In genomic region chr5:131275996-131276535, GRCh38 we compare ENCODE assay signal across 17 cellular contexts. TPM values are rescaled to one million over a fixed set of nuclear protein-coding genes. Genes with fewer than 3 reads are reported as not detected.
DNase-seq lines count a peak whose midpoint lies in the region; ATAC-seq and TF ChIP-seq lines count a peak whose summit lies in the region.
"Had no signal": no experiment of that assay in that cellular context is flagged by ENCODE, and none has a peak within 500 bp of the region (broad histone marks: within the 10 kb centered on the region; RNA-seq: fewer than 3 reads in every experiment).

No MANE protein-coding gene starts in this region.

- peak overlapping the region; percentile 79 for H3K27ac Mint-ChIP-seq in activated CD4-positive, alpha-beta memory T cell treated with anti-CD3 and anti-CD28 coated beads for 36 hours
- H3K27ac Mint-ChIP-seq in naive thymus-derived CD4-positive, alpha-beta T cell, result peak overlapping the region; percentile 34 to 91 (median 78)

- H3K4me3 Mint-ChIP-seq in activated CD4-positive, alpha-beta memory T cell treated with anti-CD3 and anti-CD28 coated beads for 36 hours, result peak overlapping the region; percentile 24
- H3K4me3 Mint-ChIP-seq in naive thymus-derived CD4-positive, alpha-beta T cell, result peak overlapping the region; percentile 16 to 84 (median 76)

- no peaks in the 10 kb centered on the region for H3K36me3 ChIP-seq in HEK293 (ENCODE audit: control insufficient read depth in 2 of 2, insufficient read depth in 1 of 2, low read length in 2 of 2)
- peaks cover 0 to 5% (median 0%) of the 10 kb centered on the region in 3 experiments for H3K36me3 ChIP-seq in naive thymus-derived CD4-positive, alpha-beta T cell (ENCODE audit: control insufficient read depth in 2 of 3, insufficient read depth in 3 of 3, low read length in 3 of 3)
- H3K36me3 ChIP-seq: colonic mucosa, right atrium auricular region, thoracic aorta had no signal

- intact Hi-C loops in activated CD4-positive, alpha-beta memory T cell treated with anti-CD3 and anti-CD28 coated beads for 36 hours (cut with micrococcal nuclease), result no loop called here
- intact Hi-C loops in naive thymus-derived CD4-positive, alpha-beta T cell (cut with micrococcal nuclease), result loop anchor here in 1 of 2 donors (10.0 kb wide), 1 partner anchor 1219 kb away; the partner anchor contains the start of gene IRF1

- no peaks in the 10 kb centered on the region for H3K9me3 ChIP-seq in HEK293 (ENCODE audit: control insufficient read depth, insufficient read depth, low read depth, low read length)
- no peaks in the 10 kb centered on the region for H3K9me3 ChIP-seq in naive thymus-derived CD4-positive, alpha-beta T cell (ENCODE audit: control insufficient read depth in 2 of 3, low read length in 3 of 3)
- H3K9me3 ChIP-seq: BLaER1, colonic mucosa, right atrium auricular region, thoracic aorta had no signal

- no peak for ATAC-seq in naive thymus-derived CD4-positive, alpha-beta T cell
- no peak for ATAC-seq in GM19397 (IDR thresholded peaks at IDR 0.05; ENCODE audit: unreplicated experiment)

- TF ChIP-seq CTCF in GM12865 (IDR thresholded peaks at IDR 0.05; ENCODE audit: insufficient read depth, low read depth, low read length, missing control alignments), result no peak
- no peak for TF ChIP-seq CTCF in HEK293 (tag by site-specific recombination; IDR thresholded peaks at IDR 0.05)

- H3K27me3 Mint-ChIP-seq in activated CD4-positive, alpha-beta memory T cell treated with anti-CD3 and anti-CD28 coated beads for 36 hours, result no peaks in the 10 kb centered on the region
- peaks cover 0 to 3% (median 0%) of the 10 kb centered on the region in 5 donors for H3K27me3 Mint-ChIP-seq in naive thymus-derived CD4-positive, alpha-beta T cell

- peaks cover 28% of the 10 kb centered on the region for H3K36me3 Mint-ChIP-seq in activated CD4-positive, alpha-beta memory T cell treated with anti-CD3 and anti-CD28 coated beads for 36 hours
- peaks cover 4 to 50% (median 13%) of the 10 kb centered on the region in 5 donors for H3K36me3 Mint-ChIP-seq in naive thymus-derived CD4-positive, alpha-beta T cell

- CTCF ChIA-PET in HEK293 (lab: Yijun Ruan, JAX), result interaction anchor here (0.6 to 1.3 kb wide), 4 partner anchors 11 to 924 kb away, joined by 3 read pairs; no protein-coding TSS in a partner anchor
- CTCF ChIA-PET in activated CD4-positive, alpha-beta memory T cell treated with anti-CD3 and anti-CD28 coated beads for 36 hours (lab: Charles Lee), result interaction anchor here (0.6 to 1.9 kb wide), 7 partner anchors 10 to 106 kb away, joined by 3 to 9 read pairs (median 5); partner anchors contain the start of gene CDC42SE2
- CTCF ChIA-PET in naive thymus-derived CD4-positive, alpha-beta T cell (lab: Charles Lee), result interaction anchor here (0.9 to 1.6 kb wide), 2 partner anchors 11 to 106 kb away, joined by 4 to 6 read pairs; partner anchors contain the start of gene CDC42SE2

- H3K4me1 ChIP-seq in HEK293 (ENCODE audit: control insufficient read depth, insufficient read depth, low read length), result peaks cover 1% of the 10 kb centered on the region; the same call in 1 of the 2 replicates
- H3K4me1 ChIP-seq in naive thymus-derived CD4-positive, alpha-beta T cell (ENCODE audit: control insufficient read depth in 2 of 2, insufficient read depth in 2 of 2, low read length in 2 of 2), result peaks cover 76 to 80% of the 10 kb centered on the region in 2 donors

- DNase-seq in GM12865 (ENCODE audit: low read depth), result peak; percentile 56
- no peak for DNase-seq in activated CD4-positive, alpha-beta memory T cell treated with anti-CD3 and anti-CD28 coated beads for 36 hours
- DNase-seq in naive thymus-derived CD4-positive, alpha-beta T cell, result no peak
- no peak for DNase-seq in NCI-H2196 (lab: John Stamatoyannopoulos, UW; ENCODE audit: unreplicated experiment)
- no peak for DNase-seq in islet precursor cell
- DNase-seq: colonic mucosa, DMS79 treated with DMSO at 0.1 percent for 48 hours, glutamatergic neuron, mesenchymal stem cell, NCI-H510A, OCI-M1 had no signal

- H3K4me1 Mint-ChIP-seq in activated CD4-positive, alpha-beta memory T cell treated with anti-CD3 and anti-CD28 coated beads for 36 hours (ENCODE audit: low read depth), result peaks cover 81% of the 10 kb centered on the region
- peaks cover 55 to 90% (median 75%) of the 10 kb centered on the region in 7 donors for H3K4me1 Mint-ChIP-seq in naive thymus-derived CD4-positive, alpha-beta T cell

- H3K27ac ChIP-seq in HEK293 (ENCODE audit: extremely low read depth, low read depth, low read length), result no peak overlapping the region
- H3K27ac ChIP-seq in naive thymus-derived CD4-positive, alpha-beta T cell (ENCODE audit: low read depth, low read length), result peak overlapping the region; percentile 49
- H3K27ac ChIP-seq: BLaER1, colonic mucosa, epithelial cell of prostate, right atrium auricular region, thoracic aorta had no signal

- no peak overlapping the region; the same call in 1 of the 2 replicates for H3K4me3 ChIP-seq in GM12865 (ENCODE audit: low read depth, low read length)
- no peak overlapping the region for H3K4me3 ChIP-seq in HEK293 (ENCODE audit: low read depth, low read length)
- H3K4me3 ChIP-seq in naive thymus-derived CD4-positive, alpha-beta T cell (ENCODE audit: low read length), result no peak overlapping the region
- H3K4me3 ChIP-seq: BLaER1, colonic mucosa, right atrium auricular region, thoracic aorta had no signal

- no peaks in the 10 kb centered on the region for H3K9me3 Mint-ChIP-seq in activated CD4-positive, alpha-beta memory T cell treated with anti-CD3 and anti-CD28 coated beads for 36 hours
- peaks cover 0 to 21% (median 0%) of the 10 kb centered on the region in 11 donors for H3K9me3 Mint-ChIP-seq in naive thymus-derived CD4-positive, alpha-beta T cell

- POLR2A ChIA-PET in HEK293 (lab: Yijun Ruan, JAX), result interaction anchor here (0.7 kb wide), 1 partner anchor 20 kb away, joined by 4 read pairs; no protein-coding TSS in a partner anchor
- POLR2A ChIA-PET in activated CD4-positive, alpha-beta memory T cell treated with anti-CD3 and anti-CD28 coated beads for 36 hours (lab: Charles Lee), result interaction anchor here (0.6 to 4.4 kb wide), 3 partner anchors 9 to 102 kb away, joined by 3 to 59 read pairs (median 6); partner anchors contain the start of gene CDC42SE2
- POLR2A ChIA-PET in naive thymus-derived CD4-positive, alpha-beta T cell (lab: Charles Lee), result interaction anchor here (0.6 to 10.7 kb wide), 11 partner anchors 8 to 1182 kb away, joined by 3 to 176 read pairs (median 4); partner anchors contain the start of gene CDC42SE2

- H3K27me3 ChIP-seq in naive thymus-derived CD4-positive, alpha-beta T cell (ENCODE audit: control insufficient read depth in 2 of 2, insufficient read depth in 2 of 2, low read length in 2 of 2), result no peaks in the 10 kb centered on the region
- H3K27me3 ChIP-seq: BLaER1, colonic mucosa, right atrium auricular region had no signal

TF ChIP-seq in HEK293, 187 proteins besides CTCF, POLR2A, EP300 and RAD21:
- TF ChIP-seq, protein P1, sequence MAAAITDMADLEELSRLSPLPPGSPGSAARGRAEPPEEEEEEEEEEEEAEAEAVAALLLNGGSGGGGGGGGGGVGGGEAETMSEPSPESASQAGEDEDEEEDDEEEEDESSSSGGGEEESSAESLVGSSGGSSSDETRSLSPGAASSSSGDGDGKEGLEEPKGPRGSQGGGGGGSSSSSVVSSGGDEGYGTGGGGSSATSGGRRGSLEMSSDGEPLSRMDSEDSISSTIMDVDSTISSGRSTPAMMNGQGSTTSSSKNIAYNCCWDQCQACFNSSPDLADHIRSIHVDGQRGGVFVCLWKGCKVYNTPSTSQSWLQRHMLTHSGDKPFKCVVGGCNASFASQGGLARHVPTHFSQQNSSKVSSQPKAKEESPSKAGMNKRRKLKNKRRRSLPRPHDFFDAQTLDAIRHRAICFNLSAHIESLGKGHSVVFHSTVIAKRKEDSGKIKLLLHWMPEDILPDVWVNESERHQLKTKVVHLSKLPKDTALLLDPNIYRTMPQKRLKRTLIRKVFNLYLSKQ (tag by site-specific recombination; IDR thresholded peaks at IDR 0.05; ENCODE audit: borderline replicate concordance), result no peak
- TF ChIP-seq EGR2 (tag by site-specific recombination; IDR thresholded peaks at IDR 0.05; ENCODE audit: low read depth), result peak; percentile 63
- peak; percentile 54 for TF ChIP-seq ZFHX2 (tag by site-specific recombination; conservative IDR thresholded peaks at IDR 0.05)
TF ChIP-seq in HEK293: peak in this region for 2.

RNA-seq across cellular contexts. Expression of gene CDC42SE2, which starts 12.2 kb away (rescaled TPM):
- 100 to 1,000 TPM; 103 to 104 TPM for total RNA-seq in activated CD4-positive, alpha-beta memory T cell treated with anti-CD3 and anti-CD28 coated beads for 36 hours
- total RNA-seq in naive thymus-derived CD4-positive, alpha-beta T cell, result 100 to 1,000 TPM; 143 to 265 (median 215) TPM
- polyA plus RNA-seq in naive thymus-derived CD4-positive, alpha-beta T cell, result 100 to 1,000 TPM; 348 to 482 TPM
